21 cellular contexts compared by ENCODE assay signal in genomic region chr1:26533951-26534514, GRCh38. TPM values are rescaled to one million over a fixed set of nuclear protein-coding genes. Genes with fewer than 3 reads are reported as not detected.
DNase-seq lines count a peak whose midpoint lies in the region; ATAC-seq and TF ChIP-seq lines count a peak whose summit lies in the region.
"Had no signal": no experiment of that assay in that cellular context is flagged by ENCODE, and none has a peak within 500 bp of the region (broad histone marks: within the 10 kb centered on the region; RNA-seq: fewer than 3 reads in every experiment).

No MANE protein-coding gene starts in this region.

- H3K27ac ChIP-seq in SK-N-SH (ENCODE audit: low read depth in 2 of 2, low read length in 1 of 2) (no peak overlapping the region), body of pancreas (no peak overlapping the region)
- H3K27ac ChIP-seq: epithelial cell of prostate, GM23248 had no signal

- H3K36me3 ChIP-seq in SK-N-SH (replicated peaks in 1 of 2; ENCODE audit: control insufficient read depth in 1 of 2, insufficient read depth in 2 of 2, low read length in 1 of 2) (no peaks in the 10 kb centered on the region), H7 (replicated peaks; ENCODE audit: control insufficient read depth, insufficient read depth, low read length) (peaks cover 4% of the 10 kb centered on the region), body of pancreas (replicated peaks in 1 of 2; ENCODE audit: insufficient read depth in 1 of 2, low read depth in 2 of 2) (no peaks in the 10 kb centered on the region)
- H3K36me3 ChIP-seq: BE2C had no signal

- H2AFZ ChIP-seq in SK-N-SH (ENCODE audit: low read depth) = no peak overlapping the region
- H2AFZ ChIP-seq: GM23248 had no signal

- 88% methylated on average over 4 of the region's 5 CpGs for WGBS in SK-N-SH (ENCODE audit: low lambda C conversion rate)
- 34 to 66% methylated on average over 3 to 5 of the region's 5 CpGs for WGBS in body of pancreas, 2 donors

- no peak for TF ChIP-seq RAD21 in SK-N-SH (IDR thresholded peaks at IDR 0.05; ENCODE audit: low read length)

- no peaks in the 10 kb centered on the region for H3K9me2 ChIP-seq in SK-N-SH

- TF ChIP-seq POLR2A in body of pancreas (IDR thresholded peaks at IDR 0.05) (no peak), GM18505 (IDR thresholded peaks at IDR 0.05; ENCODE audit: borderline replicate concordance, extremely low read depth, insufficient read depth, insufficient read length) (no peak)

- H3K4me3 ChIP-seq in SK-N-SH (ENCODE audit: low read depth in 2 of 2, low read length in 1 of 2) = no peak overlapping the region
- H3K4me3 ChIP-seq in H7 (ENCODE audit: insufficient read depth, low read depth, low read length) = no peak overlapping the region
- H3K4me3 ChIP-seq in body of pancreas = no peak overlapping the region
- H3K4me3 ChIP-seq: GM23248 had no signal

- no peaks in the 10 kb centered on the region for H3K9me3 Mint-ChIP-seq in stimulated activated effector memory CD8-positive, alpha-beta T cell treated with anti-CD3 and anti-CD28 coated beads, Interleukin-12 subunit alpha, Interleukin-12 subunit beta, amount 100 ng/mL, for 72 hours
- H3K9me3 Mint-ChIP-seq in activated CD4-positive, alpha-beta T cell treated with anti-CD3 and anti-CD28 coated beads, Interleukin-2, amount 10 ng/mL, durations not matched to agents 24 days and 14 days = no peaks in the 10 kb centered on the region
- H3K9me3 Mint-ChIP-seq: activated T-helper 2 cell treated with anti-CD3 and anti-CD28 coated beads, Interferon-gamma antibody, Interleukin-2, Interleukin-4, amounts not matched to agents 10 μg/mL and 5 μg/mL and 100 μg/mL, durations not matched to agents 14 hours and 24 hours and 36 hours; natural killer cell treated with Interleukin-12 subunit alpha and Interleukin-12 subunit beta and Interleukin-15 and Interleukin-18, amount 100 ng/mL, for 72 hours; stimulated activated naive CD8-positive, alpha-beta T cell treated with anti-CD3 and anti-CD28 coated beads, Interleukin-15, amount 100 ng/mL, for 72 hours had no signal

- CTCF ChIA-PET in SK-N-SH (lab: Yijun Ruan, JAX) = interaction anchor here (0.5 to 0.9 kb wide), 2 partner anchors 62 to 1162 kb away, joined by 3 read pairs; no protein-coding TSS in a partner anchor

- peaks cover 54% of the 10 kb centered on the region for H3K4me1 Mint-ChIP-seq in stimulated activated effector memory CD8-positive, alpha-beta T cell treated with anti-CD3 and anti-CD28 coated beads, Interleukin-12 subunit alpha, Interleukin-12 subunit beta, amount 100 ng/mL, for 72 hours
- peaks cover 49% of the 10 kb centered on the region for H3K4me1 Mint-ChIP-seq in activated CD4-positive, alpha-beta T cell treated with anti-CD3 and anti-CD28 coated beads, Interleukin-2, amount 10 ng/mL, durations not matched to agents 24 days and 14 days

- no peaks in the 10 kb centered on the region for H3K27me3 Mint-ChIP-seq in activated CD4-positive, alpha-beta T cell treated with anti-CD3 and anti-CD28 coated beads, Interleukin-2, amount 10 ng/mL, durations not matched to agents 24 days and 14 days
- H3K27me3 Mint-ChIP-seq: natural killer cell treated with Interleukin-12 subunit alpha and Interleukin-12 subunit beta and Interleukin-15 and Interleukin-18, amount 100 ng/mL, for 72 hours; stimulated activated naive CD8-positive, alpha-beta T cell treated with anti-CD3 and anti-CD28 coated beads, Interleukin-15, amount 100 ng/mL, for 72 hours had no signal

- TF ChIP-seq EP300 in SK-N-SH (IDR thresholded peaks at IDR 0.05; ENCODE audit: borderline replicate concordance in 1 of 2, low read depth in 1 of 2, low read length in 1 of 2) = no peak

- H3K4me3 Mint-ChIP-seq in stimulated activated effector memory CD8-positive, alpha-beta T cell treated with anti-CD3 and anti-CD28 coated beads, Interleukin-12 subunit alpha, Interleukin-12 subunit beta, amount 100 ng/mL, for 72 hours = no peak overlapping the region
- H3K4me3 Mint-ChIP-seq in activated CD4-positive, alpha-beta T cell treated with anti-CD3 and anti-CD28 coated beads, Interleukin-2, amount 10 ng/mL, durations not matched to agents 24 days and 14 days = no peak overlapping the region
- H3K4me3 Mint-ChIP-seq: natural killer cell treated with Interleukin-12 subunit alpha and Interleukin-12 subunit beta and Interleukin-15 and Interleukin-18, amount 100 ng/mL, for 72 hours; stimulated activated naive CD8-positive, alpha-beta T cell treated with anti-CD3 and anti-CD28 coated beads, Interleukin-15, amount 100 ng/mL, for 72 hours had no signal

- DNase-seq in SK-N-SH = peak; percentile 25
- DNase-seq in H7 = peak; percentile 29
- peak in 3 of 4 donors; percentile 35 to 48 (median 38) for DNase-seq in body of pancreas
- no peak for DNase-seq in stimulated activated effector memory CD8-positive, alpha-beta T cell treated with anti-CD3 and anti-CD28 coated beads, Interleukin-12 subunit alpha, Interleukin-12 subunit beta, amount 100 ng/mL, for 72 hours (ENCODE audit: low spot score in 2 of 2)
- DNase-seq in activated CD4-positive, alpha-beta T cell treated with anti-CD3 and anti-CD28 coated beads, Interleukin-2, amount 10 ng/mL, durations not matched to agents 24 days and 14 days = no peak
- DNase-seq: BE2C; DMS53; foreskin fibroblast; GM23248; left cardiac atrium; mesenchymal stem cell; PC-3; stimulated activated CD4-positive, alpha-beta T cell treated with anti-CD3 and anti-CD28 coated beads, Interleukin-1b, Interleukin-23, amount 100 ng/mL, for 48 hours; stimulated activated naive CD8-positive, alpha-beta T cell treated with anti-CD3 and anti-CD28 coated beads, Interleukin-15, amount 100 ng/mL, for 72 hours; T-helper 9 cell had no signal

- H3K9me3 ChIP-seq in SK-N-SH (no peaks in the 10 kb centered on the region), body of pancreas (no peaks in the 10 kb centered on the region)
- H3K9me3 ChIP-seq: BE2C had no signal

- POLR2A ChIA-PET in SK-N-SH (lab: Yijun Ruan, JAX) = no interaction called here

- no peak overlapping the region for H3K4me2 ChIP-seq in SK-N-SH

- TF ChIP-seq CTCF in SK-N-SH (IDR thresholded peaks at IDR 0.05) = no peak
- TF ChIP-seq CTCF in body of pancreas (IDR thresholded peaks at IDR 0.05) = no peak

- H3K4me1 ChIP-seq in SK-N-SH (ENCODE audit: control insufficient read depth in 1 of 2, insufficient read depth in 2 of 2, low read depth in 1 of 2, low read length in 1 of 2) (peaks cover 13 to 19% of the 10 kb centered on the region in 2 experiments; a peak in 2 of 4 replicates), body of pancreas (peaks cover 63% of the 10 kb centered on the region)
- H3K4me1 ChIP-seq: BE2C had no signal

- H3K9ac ChIP-seq in SK-N-SH = no peak overlapping the region
- H3K9ac ChIP-seq: GM23248 had no signal

- ATAC-seq in SK-N-SH treated with all-trans-retinoic acid at 6 μM for 48 hours (no peak), body of pancreas (no peak), GM18505 (IDR thresholded peaks at IDR 0.05; ENCODE audit: unreplicated experiment) (no peak), GM21723 (IDR thresholded peaks at IDR 0.05; ENCODE audit: unreplicated experiment) (no peak)
- ATAC-seq in stimulated activated effector memory CD8-positive, alpha-beta T cell treated with anti-CD3 and anti-CD28 coated beads, Interleukin-12 subunit alpha, Interleukin-12 subunit beta, amount 100 ng/mL, for 72 hours = no peak
- ATAC-seq: left cardiac atrium; natural killer cell treated with Interleukin-12 subunit alpha and Interleukin-12 subunit beta and Interleukin-15 and Interleukin-18, amount 100 ng/mL, for 72 hours; PC-3; stimulated activated naive CD8-positive, alpha-beta T cell treated with anti-CD3 and anti-CD28 coated beads, Interleukin-15, amount 100 ng/mL, for 72 hours had no signal

- no peaks in the 10 kb centered on the region for H3K36me3 Mint-ChIP-seq in stimulated activated effector memory CD8-positive, alpha-beta T cell treated with anti-CD3 and anti-CD28 coated beads, Interleukin-12 subunit alpha, Interleukin-12 subunit beta, amount 100 ng/mL, for 72 hours
- peaks cover 14% of the 10 kb centered on the region for H3K36me3 Mint-ChIP-seq in activated CD4-positive, alpha-beta T cell treated with anti-CD3 and anti-CD28 coated beads, Interleukin-2, amount 10 ng/mL, durations not matched to agents 24 days and 14 days (ENCODE audit: low read depth)
- H3K36me3 Mint-ChIP-seq: natural killer cell treated with Interleukin-12 subunit alpha and Interleukin-12 subunit beta and Interleukin-15 and Interleukin-18, amount 100 ng/mL, for 72 hours had no signal

- H3K79me2 ChIP-seq in SK-N-SH (ENCODE audit: insufficient read depth) = no peaks in the 10 kb centered on the region

- H3K27me3 ChIP-seq in SK-N-SH (ENCODE audit: insufficient read depth) (no peaks in the 10 kb centered on the region), H7 (ENCODE audit: control insufficient read depth, insufficient read depth, low read length) (peaks cover 2% of the 10 kb centered on the region; the same call in 1 of the 2 replicates), body of pancreas (no peaks in the 10 kb centered on the region)
- H3K27me3 ChIP-seq: BE2C had no signal

- H3F3A ChIP-seq in SK-N-SH (replicated peaks; ENCODE audit: insufficient read depth) = no peaks in the 10 kb centered on the region

- no peaks in the 10 kb centered on the region for H4K20me1 ChIP-seq in SK-N-SH (ENCODE audit: insufficient read depth)

- H3K27ac Mint-ChIP-seq in stimulated activated effector memory CD8-positive, alpha-beta T cell treated with anti-CD3 and anti-CD28 coated beads, Interleukin-12 subunit alpha, Interleukin-12 subunit beta, amount 100 ng/mL, for 72 hours = peak overlapping the region; percentile 20
- H3K27ac Mint-ChIP-seq in activated CD4-positive, alpha-beta T cell treated with anti-CD3 and anti-CD28 coated beads, Interleukin-2, amount 10 ng/mL, durations not matched to agents 24 days and 14 days = no peak overlapping the region
- H3K27ac Mint-ChIP-seq: activated T-helper 2 cell treated with anti-CD3 and anti-CD28 coated beads, Interferon-gamma antibody, Interleukin-2, Interleukin-4, amounts not matched to agents 10 μg/mL and 5 μg/mL and 100 μg/mL, durations not matched to agents 14 hours and 24 hours and 36 hours had no signal

- intact Hi-C loops in body of pancreas (cut with DNase I) = no loop called here
- intact Hi-C loops in activated CD4-positive, alpha-beta T cell treated with anti-CD3 and anti-CD28 coated beads, Interleukin-2, amount 10 ng/mL, durations not matched to agents 24 days and 14 days (cut with micrococcal nuclease) = no loop called here

TF ChIP-seq in SK-N-SH, 30 proteins besides CTCF, POLR2A, EP300 and RAD21 (continues in another document):
- TF ChIP-seq TCF12 (IDR thresholded peaks at IDR 0.05) (no peak), NRF1 (IDR thresholded peaks at IDR 0.05; ENCODE audit: low read depth, low read length) (no peak)

TF ChIP-seq in SK-N-SH treated with all-trans-retinoic acid at 6 μM for 48 hours, 23 proteins besides CTCF, POLR2A, EP300 and RAD21 (continues in another document):
- TF ChIP-seq OSR1 (CRISPR knock-in tag; IDR thresholded peaks at IDR 0.05) (no peak), ZFP30 (CRISPR knock-in tag; IDR thresholded peaks at IDR 0.05) (no peak)

RNA-seq across cellular contexts. Expression of gene RPS6KA1, which starts 4.5 kb away (rescaled TPM):
- 8.3 and 9.7 TPM in 2 replicates for polyA plus RNA-seq in SK-N-SH (2012; rRNA removed)
- polyA plus RNA-seq in SK-N-SH (2012; cell fraction: cytosol; rRNA removed) = 4.3 and 7.1 TPM in 2 replicates
- polyA plus RNA-seq in SK-N-SH (2012; cell fraction: nucleus; rRNA removed) = 9.0 and 11.6 TPM in 2 replicates
- total RNA-seq in H7 (2014; rRNA removed; shearing (Covaris generic)) = 101 and 121 TPM in 2 replicates
- total RNA-seq in body of pancreas = 10 to 100 TPM; 20.1 to 30.4 TPM
- total RNA-seq in activated CD4-positive, alpha-beta T cell treated with anti-CD3 and anti-CD28 coated beads, Interleukin-2, amount 10 ng/mL, durations not matched to agents 24 days and 14 days = 264 and 277 TPM in 2 replicates

Comparison
In these comparisons a context has a peak if more than half of its experiments do, and no peak if none do; other contexts are left out.
1. DNase-seq: peak in SK-N-SH (single experiment), H7 (single experiment) and body of pancreas (3 of 4); none in stimulated activated effector memory CD8-positive, alpha-beta T cell treated with anti-CD3 and anti-CD28 coated beads, Interleukin-12 subunit alpha, Interleukin-12 subunit beta, amount 100 ng/mL, for 72 hours (0 of 2) and activated CD4-positive, alpha-beta T cell treated with anti-CD3 and anti-CD28 coated beads, Interleukin-2, amount 10 ng/mL, durations not matched to agents 24 days and 14 days (single experiment).